Comparison of ENCODE assay signal across 11 cellular contexts in the genomic region with DNA sequence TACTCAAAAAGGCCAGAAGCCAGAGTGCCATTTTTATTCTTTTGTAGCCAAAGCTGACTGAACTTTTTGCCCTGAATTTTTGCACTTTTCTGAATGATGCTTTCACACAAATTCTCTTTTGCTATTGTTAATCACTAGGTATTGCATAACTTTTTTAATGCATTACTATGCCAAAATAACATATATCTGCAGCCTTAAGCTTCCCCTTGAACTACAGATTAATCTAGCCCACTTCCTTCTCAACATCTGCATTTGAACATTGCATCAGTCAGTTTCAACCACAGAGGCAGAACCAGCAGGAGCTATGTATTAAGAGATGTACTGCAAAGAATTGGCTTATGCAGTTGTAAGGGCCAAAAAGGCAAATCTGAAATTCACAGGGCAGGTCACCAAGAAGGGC.
DNase-seq lines count a peak whose midpoint lies in the region; ATAC-seq and TF ChIP-seq lines count a peak whose summit lies in the region.
"Had no signal": no experiment of that assay in that cellular context is flagged by ENCODE, and none has a peak within 500 bp of the region (broad histone marks: within the 10 kb centered on the region; RNA-seq: fewer than 3 reads in every experiment).

No MANE protein-coding gene starts in this region.

- intact Hi-C loops in ovary (cut with DNase I) (no loop called here), heart right ventricle (cut with DNase I) (no loop called here)

- TF ChIP-seq EP300 in ovary (IDR thresholded peaks at IDR 0.05): no peak

- H3K27ac ChIP-seq in ovary (no peak overlapping the region), heart right ventricle (no peak overlapping the region)
- H3K27ac ChIP-seq: sigmoid colon had no signal

- H3K36me3 ChIP-seq in ovary: no peaks in the 10 kb centered on the region
- no peaks in the 10 kb centered on the region for H3K36me3 ChIP-seq in heart right ventricle
- H3K36me3 ChIP-seq: sigmoid colon had no signal

- H3K27me3 ChIP-seq in ovary (peaks cover 2% of the 10 kb centered on the region), heart right ventricle (no peaks in the 10 kb centered on the region)
- H3K27me3 ChIP-seq: sigmoid colon had no signal

- H3K4me3 ChIP-seq in ovary (no peak overlapping the region), heart right ventricle (no peak overlapping the region)
- H3K4me3 ChIP-seq: sigmoid colon had no signal

- H3K4me1 ChIP-seq in ovary (ENCODE audit: insufficient read depth) (no peaks in the 10 kb centered on the region), heart right ventricle (no peaks in the 10 kb centered on the region)
- H3K4me1 ChIP-seq: sigmoid colon had no signal

- no peak for TF ChIP-seq CTCF in ovary (IDR thresholded peaks at IDR 0.05)
- TF ChIP-seq CTCF in heart right ventricle (IDR thresholded peaks at IDR 0.05): no peak

- ATAC-seq in GM18499 (IDR thresholded peaks at IDR 0.05; ENCODE audit: insufficient read depth, unreplicated experiment): peak; percentile 85
- ATAC-seq in GM21737 (IDR thresholded peaks at IDR 0.05; ENCODE audit: unreplicated experiment): peak; percentile 81
- ATAC-seq in HG03571 (IDR thresholded peaks at IDR 0.05; ENCODE audit: unreplicated experiment): peak; percentile 46
- ATAC-seq in esophagus mucosa: no peak
- ATAC-seq in heart right ventricle: no peak

- H3K9me3 ChIP-seq in ovary (no peaks in the 10 kb centered on the region), heart right ventricle (no peaks in the 10 kb centered on the region)
- H3K9me3 ChIP-seq: sigmoid colon had no signal

- DNase-seq in UCSD-AML1 (lab: John Stamatoyannopoulos, UW; ENCODE audit: unreplicated experiment): peak; percentile 14
- DNase-seq in activated CD8-positive, alpha-beta memory T cell treated with anti-CD3 and anti-CD28 coated beads, Interleukin-2, amount 50 U/mL, for 48 hours: no peak
- no peak for DNase-seq in ovary
- no peak for DNase-seq in heart right ventricle
- DNase-seq: effector memory CD4-positive, alpha-beta T cell; Karpas-422; sigmoid colon had no signal

- no peak for TF ChIP-seq POLR2A in ovary (IDR thresholded peaks at IDR 0.05)

Comparison
In these comparisons a context has a peak if more than half of its experiments do, and no peak if none do; other contexts are left out.
1. ATAC-seq: peak in GM18499 (single experiment), GM21737 (single experiment) and HG03571 (single experiment); none in esophagus mucosa (single experiment) and heart right ventricle (0 of 8).